ENCODE assay signal across 1 cellular context in genomic region chr5:174972291-174972690, GRCh38.
TF ChIP-seq lines count a peak whose summit lies in the region.

No MANE protein-coding gene starts in this region.

TF ChIP-seq in SK-N-SH, 30 proteins besides CTCF, POLR2A, EP300 and RAD21 (continued from another document):
- TF ChIP-seq TAF1 (IDR thresholded peaks at IDR 0.05; ENCODE audit: borderline replicate concordance, low read depth, low read length) (no peak), NFIC (IDR thresholded peaks at IDR 0.05; ENCODE audit: borderline replicate concordance) (no peak)
